Comparison of ENCODE assay signal across 1 cellular context in genomic region chr1:100100202-100100601, GRCh38.
TF ChIP-seq lines count a peak whose summit lies in the region.

No MANE protein-coding gene starts in this region.

TF ChIP-seq in K562, 482 proteins besides CTCF, POLR2A, EP300 and RAD21 (continued from another document):
- TF ChIP-seq PBX2 (CRISPR knock-in tag; IDR thresholded peaks at IDR 0.05; ENCODE audit: low read depth) = 0 out of 2 replicates have a peak, but pooled peaks have one; percentile 13
- TF ChIP-seq PBX2 (tag; conservative IDR thresholded peaks at IDR 0.05; ENCODE audit: low read depth) = peak; percentile 98
- no peak for TF ChIP-seq RBM34 (IDR thresholded peaks at IDR 0.05; ENCODE audit: borderline replicate concordance, insufficient read depth, low read length)
- TF ChIP-seq MEIS2 (IDR thresholded peaks at IDR 0.05; ENCODE audit: partially characterized antibody) = peak; percentile 94
- no peak for TF ChIP-seq SIN3B (IDR thresholded peaks at IDR 0.05; ENCODE audit: low read depth)
- peak; percentile 62 for TF ChIP-seq CBFA2T3 (IDR thresholded peaks at IDR 0.05)
- TF ChIP-seq ARID3A (IDR thresholded peaks at IDR 0.05; ENCODE audit: borderline replicate concordance, low read depth, low read length) = no peak
- TF ChIP-seq TAL1 (IDR thresholded peaks at IDR 0.05) = peak; percentile 63
- no peak for TF ChIP-seq NFXL1 (CRISPR knock-in tag; IDR thresholded peaks at IDR 0.05)
- TF ChIP-seq ZBTB40 (IDR thresholded peaks at IDR 0.05) = no peak
- TF ChIP-seq ZBTB40 (CRISPR knock-in tag; IDR thresholded peaks at IDR 0.05) = no peak
- no peak for TF ChIP-seq ZNF609 (CRISPR knock-in tag; IDR thresholded peaks at IDR 0.05; ENCODE audit: borderline replicate concordance)
- TF ChIP-seq ARID1B (IDR thresholded peaks at IDR 0.05) = peak; percentile 77
- no peak for TF ChIP-seq ELF2 (CRISPR knock-in tag; IDR thresholded peaks at IDR 0.05)
- no peak for TF ChIP-seq ZNF436 (CRISPR knock-in tag; IDR thresholded peaks at IDR 0.05)
- TF ChIP-seq MLLT1 (IDR thresholded peaks at IDR 0.05) = no peak
- TF ChIP-seq XRCC3 (IDR thresholded peaks at IDR 0.05) = no peak
- peak; percentile 40; the same call in 1 of the 2 replicates for TF ChIP-seq MTA2 (IDR thresholded peaks at IDR 0.05; ENCODE audit: low read depth)
- TF ChIP-seq SRSF1 (IDR thresholded peaks at IDR 0.05; ENCODE audit: low read depth, low read length) = no peak
- TF ChIP-seq DPF2 (IDR thresholded peaks at IDR 0.05) = peak; percentile 34; the same call in 1 of the 2 replicates
- TF ChIP-seq TEAD4 (IDR thresholded peaks at IDR 0.05; ENCODE audit: low read length) = peak; percentile 62
- no peak for TF ChIP-seq TEAD4 (CRISPR knock-in tag; IDR thresholded peaks at IDR 0.05; ENCODE audit: borderline replicate concordance)
- no peak for TF ChIP-seq HOXB6 (CRISPR knock-in tag; IDR thresholded peaks at IDR 0.05; ENCODE audit: borderline replicate concordance)
- TF ChIP-seq POLR2H (tag; IDR thresholded peaks at IDR 0.05; ENCODE audit: low read depth) = no peak
- peak; percentile 15 for TF ChIP-seq NCOR1 (IDR thresholded peaks at IDR 0.05)
- no peak for TF ChIP-seq ZNF354B (CRISPR knock-in tag; IDR thresholded peaks at IDR 0.05)
- TF ChIP-seq FOXJ2 (tag; IDR thresholded peaks at IDR 0.05) = no peak
- TF ChIP-seq TCF3 (CRISPR knock-in tag; IDR thresholded peaks at IDR 0.05) = peak; percentile 84
- TF ChIP-seq SOX6 (IDR thresholded peaks at IDR 0.05) = 0 out of 2 replicates have a peak, but pooled peaks have one; percentile 14
- TF ChIP-seq ZNF24 (IDR thresholded peaks at IDR 0.05) = peak; percentile 48; the same call in 1 of the 2 replicates
